In the genomic region with DNA sequence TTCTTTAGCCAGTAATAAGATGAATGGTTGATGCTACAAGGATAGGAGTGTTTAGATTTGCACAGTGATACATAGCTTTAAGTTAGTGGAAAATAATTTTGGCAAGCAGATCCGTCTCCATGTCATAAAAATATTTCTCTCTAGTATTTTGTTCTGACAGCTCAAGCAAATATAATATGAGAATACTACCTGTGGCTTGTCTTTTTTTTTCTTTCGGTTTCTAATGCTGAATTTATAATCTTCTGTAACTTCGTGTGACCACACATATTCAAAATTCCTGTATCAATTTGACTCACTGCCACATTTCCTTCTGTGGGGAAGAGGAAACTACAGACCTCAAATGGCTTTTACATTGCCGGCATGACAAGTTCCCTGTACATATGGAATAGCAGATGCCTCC, we compare ENCODE assay signal across 12 cellular contexts.
DNase-seq lines count a peak whose midpoint lies in the region; ATAC-seq lines count a peak whose summit lies in the region.
"Had no signal": no experiment of that assay in that cellular context is flagged by ENCODE, and none has a peak within 500 bp of the region (broad histone marks: within the 10 kb centered on the region; RNA-seq: fewer than 3 reads in every experiment).

No MANE protein-coding gene starts in this region.

- ATAC-seq in GM18519 (IDR thresholded peaks at IDR 0.05; ENCODE audit: low FRiP score, unreplicated experiment): peak; percentile 56
- peak; percentile 75 for ATAC-seq in GM21515 (IDR thresholded peaks at IDR 0.05; ENCODE audit: unreplicated experiment)
- ATAC-seq in HG03060 (IDR thresholded peaks at IDR 0.05; ENCODE audit: low read depth, unreplicated experiment): peak; percentile 56
- peak; percentile 63 for ATAC-seq in activated T-helper 17 cell treated with anti-CD3 and anti-CD28 coated beads, Interleukin-2, amount 50 U/mL, for 72 hours (replicated peaks)
- ATAC-seq: body of pancreas had no signal

- H3K27me3 Mint-ChIP-seq in activated T-helper 17 cell treated with anti-CD3 and anti-CD28 coated beads, Interleukin-2, amount 50 U/mL, for 72 hours: peaks cover 19% of the 10 kb centered on the region

- H3K4me3 Mint-ChIP-seq in activated T-helper 17 cell treated with anti-CD3 and anti-CD28 coated beads, Interleukin-2, amount 50 U/mL, for 72 hours: no peak overlapping the region
- H3K4me3 Mint-ChIP-seq: B cell had no signal

- H3K9me3 Mint-ChIP-seq in activated T-helper 17 cell treated with anti-CD3 and anti-CD28 coated beads, Interleukin-2, amount 50 U/mL, for 72 hours: no peaks in the 10 kb centered on the region

- no peak overlapping the region for H3K27ac Mint-ChIP-seq in activated T-helper 17 cell treated with anti-CD3 and anti-CD28 coated beads, Interleukin-2, amount 50 U/mL, for 72 hours
- H3K27ac Mint-ChIP-seq: B cell had no signal

- peaks cover 8% of the 10 kb centered on the region for H3K4me1 Mint-ChIP-seq in activated T-helper 17 cell treated with anti-CD3 and anti-CD28 coated beads, Interleukin-2, amount 50 U/mL, for 72 hours
- H3K4me1 Mint-ChIP-seq: B cell had no signal

- no peak for DNase-seq in NCI-H2171 (lab: John Stamatoyannopoulos, UW)
- DNase-seq in NCI-H1048 (lab: John Stamatoyannopoulos, UW): no peak
- no peak for DNase-seq in hepatic stellate cell (ENCODE audit: low spot score)
- DNase-seq in mesenteric fat pad (ENCODE audit: low spot score): no peak
- DNase-seq: body of pancreas, SHP77, WERI-Rb-1 had no signal

- no peaks in the 10 kb centered on the region for H3K36me3 Mint-ChIP-seq in activated T-helper 17 cell treated with anti-CD3 and anti-CD28 coated beads, Interleukin-2, amount 50 U/mL, for 72 hours (ENCODE audit: low read depth)
